22 cellular contexts compared by ENCODE assay signal in the genomic region with DNA sequence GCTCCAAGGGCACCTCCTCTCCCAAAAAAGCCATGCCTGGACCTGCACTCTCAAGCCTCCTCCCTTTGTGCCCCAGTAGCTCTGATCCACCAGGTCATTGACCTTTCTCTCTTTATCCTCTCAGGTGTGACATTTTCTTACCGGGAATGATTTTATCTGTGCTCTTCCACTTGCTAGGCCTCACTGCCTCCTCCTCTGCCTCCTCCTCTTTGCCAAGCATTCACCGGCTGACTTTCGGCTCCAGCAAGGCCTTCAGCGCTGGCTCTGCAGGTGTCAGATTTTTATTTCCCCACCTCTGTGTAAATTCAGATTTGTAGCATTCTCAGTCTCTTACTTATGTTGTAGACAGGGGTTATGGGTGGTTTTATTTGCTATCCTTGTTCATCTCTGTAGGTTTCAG.
A peak's percentile ranks its signal among the peaks of the same experiment; 100 is the strongest.
DNase-seq lines count a peak whose midpoint lies in the region; ATAC-seq and TF ChIP-seq lines count a peak whose summit lies in the region.
"Had no signal": no experiment of that assay in that cellular context is flagged by ENCODE, and none has a peak within 500 bp of the region (broad histone marks: within the 10 kb centered on the region; RNA-seq: fewer than 3 reads in every experiment).

No MANE protein-coding gene starts in this region.

- no peak overlapping the region for H3K14ac ChIP-seq in H9 (ENCODE audit: insufficient read depth, low read length)

- H3T11ph ChIP-seq in H9 (ENCODE audit: low read length): no peak overlapping the region

- H3K18ac ChIP-seq in H9 (ENCODE audit: insufficient read length, low read depth, low read length): no peak overlapping the region

- peaks cover 27 to 32% of the 10 kb centered on the region in 2 experiments for H3K4me1 Mint-ChIP-seq in H9
- peaks cover 30% of the 10 kb centered on the region for H3K4me1 Mint-ChIP-seq in nephron progenitor cell
- H3K4me1 Mint-ChIP-seq: CD14-positive monocyte; CD8-positive, alpha-beta memory T cell had no signal

- no peaks in the 10 kb centered on the region for H3K23me2 ChIP-seq in H9 (ENCODE audit: insufficient read length, low read depth, low read length, poor library complexity, severe bottlenecking)

- peaks cover 2% of the 10 kb centered on the region; the same call in 1 of the 2 replicates for H3K4me1 ChIP-seq in H9 (ENCODE audit: insufficient read depth, low read length)
- H3K4me1 ChIP-seq: A549; BE2C; BLaER1 treated with 17β-estradiol and CSF1 and Interleukin-3, amounts not matched to agents 10 nM and 100 nM had no signal

- H3K27me3 Mint-ChIP-seq in H9 (ENCODE audit: low read depth) (no peaks in the 10 kb centered on the region), nephron progenitor cell (ENCODE audit: low read depth, poor library complexity) (peaks cover 5% of the 10 kb centered on the region)
- H3K27me3 Mint-ChIP-seq: CD4-positive, alpha-beta T cell had no signal

- H3K27ac Mint-ChIP-seq in H9 (peak overlapping the region in 2 of 3 experiments; percentile 50 to 94; a peak in 4 of 7 replicates), nephron progenitor cell (peak overlapping the region; percentile 72)
- H3K27ac Mint-ChIP-seq: CD14-positive monocyte; CD4-positive, alpha-beta T cell; CD8-positive, alpha-beta memory T cell had no signal

- no peak overlapping the region for H3K9ac ChIP-seq in H9 (ENCODE audit: extremely low read depth, insufficient read length, low read length)
- H3K9ac ChIP-seq: BLaER1 treated with 17β-estradiol and CSF1 and Interleukin-3, amounts not matched to agents 10 nM and 100 nM had no signal

- H3K27ac ChIP-seq in H9 (ENCODE audit: insufficient read length, low read depth, low read length): no peak overlapping the region
- H3K27ac ChIP-seq: A549; BLaER1 treated with 17β-estradiol and CSF1 and Interleukin-3, amounts not matched to agents 10 nM and 100 nM had no signal

- TF ChIP-seq CTCF in H9 (conservative IDR thresholded peaks at IDR 0.05) (no peak), nephron progenitor cell (IDR thresholded peaks at IDR 0.05) (no peak)

- no peak overlapping the region for H3K56ac ChIP-seq in H9 (ENCODE audit: insufficient read length, low read depth, low read length)

- no peaks in the 10 kb centered on the region for H3K9me3 ChIP-seq in H9 (ENCODE audit: control insufficient read depth, low read depth, low read length)
- H3K9me3 ChIP-seq: A549; BE2C; BLaER1 treated with 17β-estradiol and CSF1 and Interleukin-3, amounts not matched to agents 10 nM and 100 nM had no signal

- no peak overlapping the region for H2BK12ac ChIP-seq in H9 (ENCODE audit: insufficient read length, low read depth, low read length)

- H3K79me2 ChIP-seq in H9 (ENCODE audit: insufficient read depth, low read length): no peaks in the 10 kb centered on the region

- H2AFZ ChIP-seq in H9 (ENCODE audit: low read length): no peak overlapping the region

- no peak overlapping the region for H2BK120ac ChIP-seq in H9 (ENCODE audit: low read depth, low read length, poor library complexity, severe bottlenecking)

- no peak overlapping the region for H3K4ac ChIP-seq in H9 (ENCODE audit: low read depth, low read length)

- ATAC-seq in GM18517 (IDR thresholded peaks at IDR 0.05; ENCODE audit: unreplicated experiment) (no peak), HG03521 (IDR thresholded peaks at IDR 0.05; ENCODE audit: unreplicated experiment) (no peak)
- ATAC-seq: A549 had no signal

- DNase-seq in H9 (no peak), kidney tubule cell (ENCODE audit: low spot score) (peak; percentile 13), nephron progenitor cell (no peak), islet precursor cell (no peak), NCI-H82 (lab: John Stamatoyannopoulos, UW) (no peak)
- DNase-seq: 8988T; ACHN; AML-193; BE2C; CD4-positive, alpha-beta T cell; CD8-positive, alpha-beta memory T cell; DMS 273 treated with DMSO at 0.1 percent for 48 hours; DMS79; EL; GDM1; GOT3; HCEC 1CT had no signal

- no peak overlapping the region for H3K4me2 ChIP-seq in H9 (ENCODE audit: insufficient read depth, insufficient read length, low read length)
- H3K4me2 ChIP-seq: A549; BLaER1 treated with 17β-estradiol and CSF1 and Interleukin-3, amounts not matched to agents 10 nM and 100 nM had no signal

- H3K9me3 Mint-ChIP-seq in H9: peaks cover 2 to 5% of the 10 kb centered on the region in 2 experiments; a peak in 3 of 5 replicates
- peaks cover 7% of the 10 kb centered on the region for H3K9me3 Mint-ChIP-seq in nephron progenitor cell

- H3K23ac ChIP-seq in H9 (ENCODE audit: insufficient read length, low read depth, low read length): no peak overlapping the region

- H3K27me3 ChIP-seq in H9 (ENCODE audit: insufficient read depth, low read length): no peaks in the 10 kb centered on the region
- H3K27me3 ChIP-seq: BE2C; BLaER1 treated with 17β-estradiol and CSF1 and Interleukin-3, amounts not matched to agents 10 nM and 100 nM had no signal

- H2BK20ac ChIP-seq in H9 (ENCODE audit: low read depth, low read length, poor library complexity, severe bottlenecking): no peak overlapping the region

- no peak overlapping the region for H4K8ac ChIP-seq in H9 (replicated peaks; ENCODE audit: insufficient read length, low read depth, low read length)

- H3K4me3 Mint-ChIP-seq in H9 (no peak overlapping the region), nephron progenitor cell (no peak overlapping the region)
- H3K4me3 Mint-ChIP-seq: CD14-positive monocyte; CD4-positive, alpha-beta T cell; CD8-positive, alpha-beta memory T cell had no signal

- H3K79me1 ChIP-seq in H9 (ENCODE audit: insufficient read depth, low read depth, low read length, poor library complexity, severe bottlenecking): no peaks in the 10 kb centered on the region

- H2BK5ac ChIP-seq in H9 (ENCODE audit: insufficient read length, low read length): no peak overlapping the region

- H2BK15ac ChIP-seq in H9 (ENCODE audit: low read depth, low read length): no peak overlapping the region

- no peak overlapping the region for H4K91ac ChIP-seq in H9 (ENCODE audit: insufficient read length, low read depth, low read length)

- no peaks in the 10 kb centered on the region for H4K20me1 ChIP-seq in H9 (ENCODE audit: control insufficient read depth, insufficient read depth, insufficient read length)
- H4K20me1 ChIP-seq: BLaER1 treated with 17β-estradiol and CSF1 and Interleukin-3, amounts not matched to agents 10 nM and 100 nM had no signal

- WGBS in H9 (ENCODE audit: extremely low coverage, insufficient read length, low lambda C conversion rate): no CpG with 5 or more reads among the region's 4 CpGs

- H2AK5ac ChIP-seq in H9 (ENCODE audit: insufficient read length, low read length): no peak overlapping the region

- H3K36me3 Mint-ChIP-seq in H9 (ENCODE audit: insufficient read depth in 1 of 3, low read depth in 3 of 3): peaks cover 0 to 5% (median 0%) of the 10 kb centered on the region in 3 experiments; a peak in 5 of 7 replicates
- H3K36me3 Mint-ChIP-seq in nephron progenitor cell (ENCODE audit: low read depth): peaks cover 11% of the 10 kb centered on the region
- H3K36me3 Mint-ChIP-seq: CD14-positive monocyte had no signal

- H4K5ac ChIP-seq in H9 (ENCODE audit: insufficient read length, low read depth, low read length): no peak overlapping the region
